ENCODE assay signal across 10 cellular contexts in genomic region chr1:226989081-226989747, GRCh38. TPM values are rescaled to one million over a fixed set of nuclear protein-coding genes. Genes with fewer than 3 reads are reported as not detected.
DNase-seq lines count a peak whose midpoint lies in the region; ATAC-seq and TF ChIP-seq lines count a peak whose summit lies in the region.
"Had no signal": no experiment of that assay in that cellular context is flagged by ENCODE, and none has a peak within 500 bp of the region (broad histone marks: within the 10 kb centered on the region; RNA-seq: fewer than 3 reads in every experiment).

No MANE protein-coding gene starts in this region.

- H3K9me3 ChIP-seq in MG63, result no peaks in the 10 kb centered on the region

- peaks cover 12% of the 10 kb centered on the region for H3K36me3 Mint-ChIP-seq in stimulated activated naive CD8-positive, alpha-beta T cell treated with anti-CD3 and anti-CD28 coated beads, Interleukin-15, Interleukin-2, amounts not matched to agents 100 ng/mL and 50 ng/mL, for 24 hours (ENCODE audit: low read depth)
- peaks cover 19% of the 10 kb centered on the region for H3K36me3 Mint-ChIP-seq in nephron progenitor cell (ENCODE audit: low read depth)

- no peaks in the 10 kb centered on the region for H3K27me3 ChIP-seq in MG63

- TF ChIP-seq CTCF in coronary artery (IDR thresholded peaks at IDR 0.05) (no peak), nephron progenitor cell (IDR thresholded peaks at IDR 0.05) (no peak)

- peak overlapping the region; percentile 43 to 73 for H3K27ac ChIP-seq in coronary artery

- DNase-seq in stimulated activated naive CD8-positive, alpha-beta T cell treated with anti-CD3 and anti-CD28 coated beads, Interleukin-15, Interleukin-2, amounts not matched to agents 100 U/mL and 50 U/mL, for 24 hours, result no peak
- no peak for DNase-seq in coronary artery (ENCODE audit: low spot score)
- DNase-seq in nephron progenitor cell, result no peak
- DNase-seq in MG63, result no peak
- DNase-seq in SW480 (ENCODE audit: low spot score), result no peak
- no peak for DNase-seq in NCI-H2196 (lab: John Stamatoyannopoulos, UW; ENCODE audit: unreplicated experiment)
- no peak for DNase-seq in medulla oblongata (ENCODE audit: extremely low spot score)
- DNase-seq: hippocampal formation, NCI-H1048 had no signal

- peak overlapping the region; percentile 81 for H3K27ac Mint-ChIP-seq in stimulated activated naive CD8-positive, alpha-beta T cell treated with anti-CD3 and anti-CD28 coated beads, Interleukin-15, Interleukin-2, amounts not matched to agents 100 ng/mL and 50 ng/mL, for 24 hours
- H3K27ac Mint-ChIP-seq in nephron progenitor cell, result peak overlapping the region; percentile 88

- H3K9me3 Mint-ChIP-seq in stimulated activated naive CD8-positive, alpha-beta T cell treated with anti-CD3 and anti-CD28 coated beads, Interleukin-15, Interleukin-2, amounts not matched to agents 100 ng/mL and 50 ng/mL, for 24 hours, result no peaks in the 10 kb centered on the region
- H3K9me3 Mint-ChIP-seq in nephron progenitor cell, result no peaks in the 10 kb centered on the region

- H3K4me3 ChIP-seq in coronary artery, result no peak overlapping the region
- H3K4me3 ChIP-seq in MG63, result no peak overlapping the region

- no peak for ATAC-seq in stimulated activated naive CD8-positive, alpha-beta T cell treated with anti-CD3 and anti-CD28 coated beads, Interleukin-15, Interleukin-2, amounts not matched to agents 100 U/mL and 50 U/mL, for 24 hours

- no peaks in the 10 kb centered on the region for H3K27me3 Mint-ChIP-seq in stimulated activated naive CD8-positive, alpha-beta T cell treated with anti-CD3 and anti-CD28 coated beads, Interleukin-15, Interleukin-2, amounts not matched to agents 100 ng/mL and 50 ng/mL, for 24 hours
- H3K27me3 Mint-ChIP-seq in nephron progenitor cell (ENCODE audit: low read depth, poor library complexity), result no peaks in the 10 kb centered on the region

- H3K36me3 ChIP-seq in MG63, result peaks cover 11% of the 10 kb centered on the region

- no peak overlapping the region for H3K4me3 Mint-ChIP-seq in stimulated activated naive CD8-positive, alpha-beta T cell treated with anti-CD3 and anti-CD28 coated beads, Interleukin-15, Interleukin-2, amounts not matched to agents 100 ng/mL and 50 ng/mL, for 24 hours
- H3K4me3 Mint-ChIP-seq in nephron progenitor cell, result no peak overlapping the region

- peaks cover 21% of the 10 kb centered on the region for H3K4me1 Mint-ChIP-seq in stimulated activated naive CD8-positive, alpha-beta T cell treated with anti-CD3 and anti-CD28 coated beads, Interleukin-15, Interleukin-2, amounts not matched to agents 100 ng/mL and 50 ng/mL, for 24 hours (ENCODE audit: low read depth)
- H3K4me1 Mint-ChIP-seq in nephron progenitor cell, result peaks cover 81% of the 10 kb centered on the region

RNA-seq across cellular contexts. Expression of gene COQ8A, which starts 49.1 kb away (rescaled TPM):
- total RNA-seq in MG63 (2014; rRNA removed; shearing (Covaris generic); ENCODE audit: low replicate concordance), result 7.4 and 14.8 TPM in 2 replicates
